12 cellular contexts compared by ENCODE assay signal in the genomic region with DNA sequence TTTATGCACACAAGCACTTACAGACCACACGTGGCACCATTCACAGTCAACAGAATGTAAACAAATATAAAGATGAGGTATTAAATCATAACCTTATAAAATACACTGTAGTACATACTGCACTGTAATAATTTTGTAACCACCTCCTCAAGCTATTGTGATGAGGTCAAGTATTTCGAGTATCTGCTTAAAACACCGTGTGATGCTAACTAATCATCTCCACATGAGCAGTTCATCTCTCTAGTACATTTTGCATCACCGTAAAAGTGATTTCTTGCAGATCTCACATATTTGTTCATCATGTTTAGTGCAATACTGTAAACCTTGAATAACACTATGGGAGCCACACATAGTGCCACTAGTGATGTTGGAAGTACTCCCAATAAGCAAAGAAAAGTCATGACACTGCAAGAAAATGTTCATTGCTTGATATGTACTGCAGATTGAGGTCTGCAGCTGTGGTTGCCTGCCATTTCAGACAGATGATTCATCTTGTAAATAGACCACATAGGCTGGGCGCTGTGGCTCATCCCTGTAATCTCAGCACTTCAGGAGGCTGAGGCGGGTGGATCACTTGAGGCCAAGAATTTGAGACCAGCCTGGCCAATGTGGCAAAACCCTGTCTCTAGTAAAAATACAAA. TPM values are rescaled to one million over a fixed set of nuclear protein-coding genes. Genes with fewer than 3 reads are reported as not detected.
A peak's percentile ranks its signal among the peaks of the same experiment; 100 is the strongest.
DNase-seq lines count a peak whose midpoint lies in the region; ATAC-seq, FAIRE-seq and TF ChIP-seq lines count a peak whose summit lies in the region.
"Had no signal": no experiment of that assay in that cellular context is flagged by ENCODE, and none has a peak within 500 bp of the region (broad histone marks: within the 10 kb centered on the region; RNA-seq: fewer than 3 reads in every experiment).

No MANE protein-coding gene starts in this region.

- no peak for TF ChIP-seq CTCF in K562 (IDR thresholded peaks at IDR 0.05 in 2 of 3, conservative IDR thresholded peaks at IDR 0.05 in 1 of 3; ENCODE audit: insufficient read depth in 2 of 3, low read depth in 1 of 3, low read length in 3 of 3)

- H3K4me2 ChIP-seq in K562 (ENCODE audit: insufficient read depth, low read length), result no peak overlapping the region

- no peaks in the 10 kb centered on the region for H3K36me3 ChIP-seq in MG63
- no peaks in the 10 kb centered on the region for H3K36me3 ChIP-seq in K562 (ENCODE audit: control insufficient read depth, insufficient read depth, low read length)
- H3K36me3 ChIP-seq: uterus had no signal

- H3K9ac ChIP-seq in K562 (ENCODE audit: insufficient read depth in 1 of 2, low read depth in 2 of 2, low read length in 2 of 2), result no peak overlapping the region

- no peaks in the 10 kb centered on the region for H4K20me1 ChIP-seq in K562 (replicated peaks; ENCODE audit: control insufficient read depth, insufficient read depth, low read length)

- H3K36me3 Mint-ChIP-seq in activated CD4-positive, alpha-beta memory T cell treated with anti-CD3 and anti-CD28 coated beads, Interleukin-2, amount 10 ng/mL, durations not matched to agents 7 days and 5 days (ENCODE audit: low read depth), result no peaks in the 10 kb centered on the region

- BruUV-seq in K562 (replicated peaks; lab: Mats Ljungman, UMichigan), result no TSS peak

- no peaks in the 10 kb centered on the region for H3K9me3 ChIP-seq in MG63
- no peaks in the 10 kb centered on the region for H3K9me3 ChIP-seq in K562 (replicated peaks; ENCODE audit: control insufficient read depth, insufficient read depth, low read depth, low read length)
- H3K9me3 ChIP-seq: uterus had no signal

- no peak overlapping the region for H2AFZ ChIP-seq in K562 (ENCODE audit: low read depth, low read length)

- intact Hi-C loops in K562 (cut with micrococcal nuclease), result no loop called here

- no peaks in the 10 kb centered on the region for H3K4me1 ChIP-seq in K562 (replicated peaks in 1 of 2; ENCODE audit: control insufficient read depth in 2 of 2, insufficient read depth in 2 of 2, low read length in 2 of 2)
- H3K4me1 ChIP-seq: uterus had no signal

- in situ Hi-C loops in K562 (cut with MboI), result no loop called here

- TF ChIP-seq EP300 in K562 (IDR thresholded peaks at IDR 0.05; ENCODE audit: low read length), result no peak

- H3K4me3 Mint-ChIP-seq in activated CD4-positive, alpha-beta memory T cell treated with anti-CD3 and anti-CD28 coated beads, Interleukin-2, amount 10 ng/mL, durations not matched to agents 7 days and 5 days, result no peak overlapping the region
- H3K4me3 Mint-ChIP-seq: nephron had no signal

- H3K27ac Mint-ChIP-seq in activated CD4-positive, alpha-beta memory T cell treated with anti-CD3 and anti-CD28 coated beads, Interleukin-2, amount 10 ng/mL, durations not matched to agents 7 days and 5 days, result no peak overlapping the region
- H3K27ac Mint-ChIP-seq: nephron had no signal

- H3K27me3 ChIP-seq in MG63 (no peaks in the 10 kb centered on the region), K562 (ENCODE audit: control insufficient read depth in 2 of 2, insufficient read depth in 2 of 2, low read length in 2 of 2) (no peaks in the 10 kb centered on the region; a peak in 1 of 5 replicates)
- H3K27me3 ChIP-seq: uterus had no signal

- no peaks in the 10 kb centered on the region for H3K9me1 ChIP-seq in K562 (ENCODE audit: control insufficient read depth, insufficient read depth, low read length)

- H3K4me1 Mint-ChIP-seq in activated CD4-positive, alpha-beta memory T cell treated with anti-CD3 and anti-CD28 coated beads, Interleukin-2, amount 10 ng/mL, durations not matched to agents 7 days and 5 days, result no peaks in the 10 kb centered on the region
- H3K4me1 Mint-ChIP-seq: nephron had no signal

- H3K79me2 ChIP-seq in K562 (ENCODE audit: control insufficient read depth, insufficient read depth, low read length), result no peaks in the 10 kb centered on the region

- H3K27me3 Mint-ChIP-seq in activated CD4-positive, alpha-beta memory T cell treated with anti-CD3 and anti-CD28 coated beads, Interleukin-2, amount 10 ng/mL, durations not matched to agents 7 days and 5 days, result peaks cover 1% of the 10 kb centered on the region

- FAIRE-seq in K562 (lab: Jason Lieb, UNC), result no peak
- FAIRE-seq: islet of Langerhans had no signal

- DNase-seq in EH (ENCODE audit: low read depth) (peak; percentile 83), MG63 (peak; percentile 74), K562 (ENCODE audit: extremely low read depth in 1 of 4, low spot score in 3 of 4) (no peak), myocyte (ENCODE audit: low read depth) (peak; percentile 87), COLO829 (ENCODE audit: low spot score) (no peak)
- no peak for DNase-seq in activated CD4-positive, alpha-beta memory T cell treated with anti-CD3 and anti-CD28 coated beads, Interleukin-2, amount 10 ng/mL, durations not matched to agents 7 days and 5 days
- DNase-seq: NCI-H2029, uterus had no signal

- TF ChIP-seq RAD21 in K562 (CRISPR knock-in tag; conservative IDR thresholded peaks at IDR 0.05 in 1 of 2, IDR thresholded peaks at IDR 0.05 in 1 of 2), result no peak

- POLR2A ChIA-PET in K562 (lab: Yijun Ruan, JAX), result no interaction called here
- POLR2A ChIA-PET in activated CD4-positive, alpha-beta memory T cell treated with anti-CD3 and anti-CD28 coated beads, Interleukin-2, amount 10 ng/mL, durations not matched to agents 7 days and 5 days (lab: Charles Lee), result no interaction called here

- ATAC-seq in K562 (no peak), GM21529 (IDR thresholded peaks at IDR 0.05; ENCODE audit: unreplicated experiment) (no peak), HG03442 (IDR thresholded peaks at IDR 0.05; ENCODE audit: unreplicated experiment) (no peak)

- no peak overlapping the region for H3K4me3 ChIP-seq in MG63
- H3K4me3 ChIP-seq in K562, result no peak overlapping the region
- H3K4me3 ChIP-seq: uterus had no signal

- CTCF ChIA-PET in K562 (lab: Yijun Ruan, JAX; ENCODE audit: low intra/inter-chr PET ratio), result no interaction called here
- CTCF ChIA-PET in activated CD4-positive, alpha-beta memory T cell treated with anti-CD3 and anti-CD28 coated beads, Interleukin-2, amount 10 ng/mL, durations not matched to agents 7 days and 5 days (lab: Charles Lee), result no interaction called here

- H3K27ac ChIP-seq in K562 (ENCODE audit: extremely low read depth, low read depth, low read length), result no peak overlapping the region
- H3K27ac ChIP-seq: uterus had no signal

- 0% methylated on average over 6 of the region's 6 CpGs for WGBS in K562 (ENCODE audit: insufficient coverage, low coverage, missing lambda C conversion rate)

- no peak for TF ChIP-seq POLR2A in K562 (conservative IDR thresholded peaks at IDR 0.05)

- no peaks in the 10 kb centered on the region for H3K9me3 Mint-ChIP-seq in activated CD4-positive, alpha-beta memory T cell treated with anti-CD3 and anti-CD28 coated beads, Interleukin-2, amount 10 ng/mL, durations not matched to agents 7 days and 5 days

TF ChIP-seq in K562, 482 proteins besides CTCF, POLR2A, EP300 and RAD21 (continues in another document):
- TF ChIP-seq ZNF444 (CRISPR knock-in tag; IDR thresholded peaks at IDR 0.05) (no peak), FOSL1 (tag; conservative IDR thresholded peaks at IDR 0.05) (peak; percentile 38; the same call in 1 of the 2 replicates), SP1 (CRISPR knock-in tag; IDR thresholded peaks at IDR 0.05) (no peak)
- TF ChIP-seq, protein P1, sequence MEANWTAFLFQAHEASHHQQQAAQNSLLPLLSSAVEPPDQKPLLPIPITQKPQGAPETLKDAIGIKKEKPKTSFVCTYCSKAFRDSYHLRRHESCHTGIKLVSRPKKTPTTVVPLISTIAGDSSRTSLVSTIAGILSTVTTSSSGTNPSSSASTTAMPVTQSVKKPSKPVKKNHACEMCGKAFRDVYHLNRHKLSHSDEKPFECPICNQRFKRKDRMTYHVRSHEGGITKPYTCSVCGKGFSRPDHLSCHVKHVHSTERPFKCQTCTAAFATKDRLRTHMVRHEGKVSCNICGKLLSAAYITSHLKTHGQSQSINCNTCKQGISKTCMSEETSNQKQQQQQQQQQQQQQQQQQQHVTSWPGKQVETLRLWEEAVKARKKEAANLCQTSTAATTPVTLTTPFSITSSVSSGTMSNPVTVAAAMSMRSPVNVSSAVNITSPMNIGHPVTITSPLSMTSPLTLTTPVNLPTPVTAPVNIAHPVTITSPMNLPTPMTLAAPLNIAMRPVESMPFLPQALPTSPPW (CRISPR knock-in tag; IDR thresholded peaks at IDR 0.05), result no peak

RNA-seq across cellular contexts. Expression of a gene that starts 44.3 kb away (rescaled TPM):
- total RNA-seq in MG63 (2014; rRNA removed; shearing (Covaris generic); ENCODE audit: low replicate concordance), result not detected in 2 replicates
- total RNA-seq in K562 (2011; cell fraction: chromatin; rRNA removed; ENCODE audit: low replicate concordance), result not detected in 2 replicates
- total RNA-seq in K562 (2011; cell fraction: nucleolus; rRNA removed), result not detected in 2 replicates
- not detected in 2 replicates for total RNA-seq in K562 (2011; cell fraction: nucleoplasm; rRNA removed)
- total RNA-seq in K562 (2014; rRNA removed), result not detected in 2 replicates
- not detected in 2 replicates for total RNA-seq in K562 (2014; rRNA removed; fragmentation: Illumina TruSeq; extraction: Trizol)
- not detected in 2 replicates for total RNA-seq in K562 (2015; rRNA removed; fragmentation: Illumina TruSeq; extraction: Trizol)
- total RNA-seq in K562 (2021), result not detected in 2 replicates
- not detected in 2 replicates for polyA plus RNA-seq in K562 (2011; rRNA removed)
- polyA plus RNA-seq in K562 (2011; cell fraction: cytosol; rRNA removed), result not detected in 2 replicates
- not detected in 2 replicates for polyA plus RNA-seq in K562 (2011; cell fraction: nucleus; rRNA removed)
- not detected in 2 replicates for polyA plus RNA-seq in K562 (2012)
- polyA plus RNA-seq in K562 (2014; fragmentation: Illumina TruSeq; extraction: Trizol), result not detected in 2 replicates
- not detected for polyA plus RNA-seq in K562 (2014; fragmentation: Nextera tagmentation; extraction: Ambion mirVana)
- not detected in 2 replicates for polyA plus RNA-seq in K562 (2014; rRNA removed)
- not detected in 2 replicates for polyA minus RNA-seq in K562 (2011; rRNA and poly(A)+ RNA removed)
- polyA minus RNA-seq in K562 (2011; cell fraction: cytosol; rRNA and poly(A)+ RNA removed), result not detected in 2 replicates
- not detected in 2 replicates for polyA minus RNA-seq in K562 (2011; cell fraction: nucleus; rRNA and poly(A)+ RNA removed)
- total RNA-seq in myocyte, result not detected in 2 replicates
- polyA plus RNA-seq in myocyte (2012), result not detected
- not detected for total RNA-seq in activated CD4-positive, alpha-beta memory T cell treated with anti-CD3 and anti-CD28 coated beads, Interleukin-2, amount 10 ng/mL, durations not matched to agents 7 days and 5 days
- total RNA-seq: uterus had no signal

Comparison
In these comparisons a context has a peak if more than half of its experiments do, and no peak if none do; other contexts are left out.
1. DNase-seq: peak in EH (single experiment), MG63 (single experiment) and myocyte (single experiment); none in K562 (0 of 4), COLO829 (single experiment) and activated CD4-positive, alpha-beta memory T cell treated with anti-CD3 and anti-CD28 coated beads, Interleukin-2, amount 10 ng/mL, durations not matched to agents 7 days and 5 days (single experiment).